ENCODE assay signal across 27 cellular contexts in genomic region chr6:53074347-53074746, GRCh38.
"Had no signal": no experiment of that assay in that cellular context is flagged by ENCODE, and none has a peak within 500 bp of the region (broad histone marks: within the 10 kb centered on the region; RNA-seq: fewer than 3 reads in every experiment).

No MANE protein-coding gene starts in this region.

- ATAC-seq: naive thymus-derived CD4-positive, alpha-beta T cell; natural killer cell treated with Interleukin-12 subunit alpha and Interleukin-12 subunit beta and Interleukin-15 and Interleukin-18, amount 100 ng/mL, for 72 hours; pancreas; right cardiac atrium; sciatic nerve; stimulated activated naive B cell treated with anti-CD40 and anti-IgM and Interleukin-4, amounts not matched to agents 10 μg/mL and 1 μg/mL and 100 μg/mL, for 72 hours; stimulated activated naive CD8-positive, alpha-beta T cell treated with anti-CD3 and anti-CD28 coated beads, Interleukin-15, Interleukin-2, amounts not matched to agents 100 U/mL and 50 U/mL, for 24 hours had no signal

- FAIRE-seq: kidney, pancreas had no signal

- H3K9me3 ChIP-seq: left ventricle myocardium inferior, pancreas, prostate gland, stomach, testis, thyroid gland, transverse colon, upper lobe of left lung had no signal

- DNase-seq: hypothalamus; immature natural killer cell; kidney; left ventricle myocardium inferior; mesendoderm; naive thymus-derived CD4-positive, alpha-beta T cell; nucleus accumbens; pancreas; posterior cingulate gyrus; retina; right cardiac atrium; stimulated activated CD4-positive, alpha-beta T cell treated with anti-CD3 and anti-CD28 coated beads, Interleukin-12 subunit alpha, Interleukin-12 subunit beta, amount 100 ng/mL, for 4 hours; stimulated activated CD4-positive, alpha-beta T cell treated with anti-CD3 and anti-CD28 coated beads, Interleukin-15, amount 100 ng/mL, for 24 hours; stimulated activated CD4-positive, alpha-beta T cell treated with anti-CD3 and anti-CD28 coated beads, Interleukin-2, amount 100 ng/mL, for 24 hours; stimulated activated CD4-positive, alpha-beta T cell treated with anti-CD3 and anti-CD28 coated beads, Interleukin-4, amount 100 ng/mL, for 1 hour; stimulated activated naive B cell treated with anti-CD40 and anti-IgM and Interleukin-4, amounts not matched to agents 10 μg/mL and 1 μg/mL and 100 μg/mL, for 72 hours; stimulated activated naive CD8-positive, alpha-beta T cell treated with anti-CD3 and anti-CD28 coated beads, Interleukin-15, Interleukin-2, amounts not matched to agents 100 U/mL and 50 U/mL, for 24 hours; stomach; testis; thyroid gland; transverse colon; upper lobe of left lung had no signal

- H3K27me3 ChIP-seq: pancreas, stomach, testis, thyroid gland, transverse colon, upper lobe of left lung had no signal

- H3K4me3 ChIP-seq: left ventricle myocardium inferior, lung, pancreas, prostate gland, skin epidermis, stomach, testis, thyroid gland, transverse colon, upper lobe of left lung had no signal

- H3K36me3 ChIP-seq: prostate gland had no signal

- H3K4me1 ChIP-seq: prostate gland, testis, thyroid gland, transverse colon, upper lobe of left lung had no signal

- H3K27ac ChIP-seq: left ventricle myocardium inferior, pancreas, prostate gland, skin epidermis, stomach, testis, thyroid gland, transverse colon, upper lobe of left lung had no signal
